29 cellular contexts compared by ENCODE assay signal in genomic region chr21:41137401-41137800, GRCh38.
"Had no signal": no experiment of that assay in that cellular context is flagged by ENCODE, and none has a peak within 500 bp of the region (broad histone marks: within the 10 kb centered on the region; RNA-seq: fewer than 3 reads in every experiment).

No MANE protein-coding gene starts in this region.

- FAIRE-seq: keratinocyte, urothelium cell line had no signal

- H3K4me1 ChIP-seq: prostate gland had no signal

- H3K27me3 ChIP-seq: left lung, neutrophil, suprapubic skin, upper lobe of right lung had no signal

- H3K4me3 Mint-ChIP-seq: naive thymus-derived CD4-positive, alpha-beta T cell; natural killer cell treated with Interleukin-12 subunit alpha and Interleukin-12 subunit beta and Interleukin-15 and Interleukin-18, amount 100 ng/mL, for 72 hours; stimulated activated naive CD8-positive, alpha-beta T cell treated with anti-CD3 and anti-CD28 coated beads, Interleukin-15, Interleukin-2, amounts not matched to agents 100 ng/mL and 50 ng/mL, for 24 hours had no signal

- DNase-seq: hippocampal formation; left colon; left lung; mesendoderm; midbrain; mucosa of descending colon; naive thymus-derived CD4-positive, alpha-beta T cell; occipital lobe; retina; right cardiac atrium; stimulated activated CD4-positive, alpha-beta T cell treated with anti-CD3 and anti-CD28 coated beads, Interleukin-12 subunit alpha, Interleukin-12 subunit beta, amount 100 ng/mL, for 4 hours; stimulated activated CD4-positive, alpha-beta T cell treated with anti-CD3 and anti-CD28 coated beads, Interleukin-15, amount 100 ng/mL, for 24 hours; stimulated activated CD4-positive, alpha-beta T cell treated with anti-CD3 and anti-CD28 coated beads, Interleukin-2, amount 100 ng/mL, for 24 hours; stimulated activated CD4-positive, alpha-beta T cell treated with anti-CD3 and anti-CD28 coated beads, Interleukin-4, amount 100 ng/mL, for 1 hour; stimulated activated naive CD4-positive, alpha-beta T cell; tibial artery; trophoblast cell; upper lobe of right lung had no signal

- H3K27ac ChIP-seq: left lung, neutrophil, prostate gland, skin epidermis, suprapubic skin, thoracic aorta, tibial artery, upper lobe of right lung had no signal

- H3K4me3 ChIP-seq: left lung, lung, mucosa of descending colon, prostate gland, skin epidermis, suprapubic skin, thoracic aorta, tibial artery, upper lobe of right lung had no signal

- H3K4me1 Mint-ChIP-seq: naive thymus-derived CD4-positive, alpha-beta T cell had no signal

- ATAC-seq: left colon; left lung; mucosa of descending colon; naive thymus-derived CD4-positive, alpha-beta T cell; right cardiac atrium; sciatic nerve; upper lobe of right lung had no signal

- H3K36me3 Mint-ChIP-seq: naive thymus-derived CD4-positive, alpha-beta T cell; natural killer cell treated with Interleukin-12 subunit alpha and Interleukin-12 subunit beta and Interleukin-15 and Interleukin-18, amount 100 ng/mL, for 72 hours had no signal

- H3K9me3 ChIP-seq: left lung, mucosa of descending colon, neutrophil, prostate gland, suprapubic skin, thoracic aorta, tibial artery, upper lobe of right lung had no signal

- H3K36me3 ChIP-seq: left lung, neutrophil, prostate gland, suprapubic skin, thoracic aorta, tibial artery, upper lobe of right lung had no signal

- H3K9me3 Mint-ChIP-seq: naive thymus-derived CD4-positive, alpha-beta T cell; natural killer cell treated with Interleukin-12 subunit alpha and Interleukin-12 subunit beta and Interleukin-15 and Interleukin-18, amount 100 ng/mL, for 72 hours; stimulated activated naive CD8-positive, alpha-beta T cell treated with anti-CD3 and anti-CD28 coated beads, Interleukin-15, Interleukin-2, amounts not matched to agents 100 ng/mL and 50 ng/mL, for 24 hours had no signal

- H3K27ac Mint-ChIP-seq: naive thymus-derived CD4-positive, alpha-beta T cell; natural killer cell treated with Interleukin-12 subunit alpha and Interleukin-12 subunit beta and Interleukin-15 and Interleukin-18, amount 100 ng/mL, for 72 hours; stimulated activated naive CD8-positive, alpha-beta T cell treated with anti-CD3 and anti-CD28 coated beads, Interleukin-15, Interleukin-2, amounts not matched to agents 100 ng/mL and 50 ng/mL, for 24 hours had no signal
